Comparison of ENCODE assay signal across 1 cellular context in the genomic region with DNA sequence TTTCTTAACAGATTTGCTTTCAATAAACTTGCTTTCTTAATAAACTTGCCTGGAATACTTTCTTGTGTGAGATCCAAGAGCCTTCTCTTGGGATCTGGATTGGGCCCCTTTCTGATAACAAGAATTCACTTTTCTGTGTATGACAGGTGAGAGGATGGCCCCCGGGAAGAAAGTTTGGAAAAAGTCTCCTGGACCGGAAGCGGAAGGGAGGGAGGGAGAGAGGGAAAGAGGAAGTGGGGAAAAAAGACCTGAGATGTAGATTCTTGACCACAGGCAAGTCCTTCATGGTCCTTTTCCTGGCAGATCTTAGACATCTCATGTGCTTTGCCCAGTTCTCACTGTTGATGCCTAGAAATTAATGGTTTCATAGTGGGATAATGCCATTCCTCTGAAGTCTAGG.
TF ChIP-seq lines count a peak whose summit lies in the region.

No MANE protein-coding gene starts in this region.

TF ChIP-seq in HepG2, 621 proteins besides CTCF, POLR2A, EP300 and RAD21:
- TF ChIP-seq THYN1 (CRISPR knock-in tag; IDR thresholded peaks at IDR 0.05; ENCODE audit: borderline replicate concordance, low read depth), result no peak
- TF ChIP-seq, protein P1, sequence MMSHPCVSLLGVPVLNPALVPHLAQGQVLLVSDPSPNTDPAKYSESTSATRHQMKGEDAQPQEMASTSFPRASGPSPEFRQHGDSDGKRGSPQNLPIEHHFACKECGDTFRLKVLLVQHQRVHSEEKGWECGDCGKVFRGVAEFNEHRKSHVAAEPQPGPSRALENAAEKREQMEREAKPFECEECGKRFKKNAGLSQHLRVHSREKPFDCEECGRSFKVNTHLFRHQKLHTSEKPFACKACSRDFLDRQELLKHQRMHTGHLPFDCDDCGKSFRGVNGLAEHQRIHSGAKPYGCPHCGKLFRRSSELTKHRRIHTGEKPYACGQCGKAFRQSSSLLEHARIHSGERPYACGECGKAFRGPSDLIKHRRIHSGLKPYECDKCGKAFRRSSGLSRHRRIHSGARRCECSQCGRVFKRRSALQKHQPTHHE (CRISPR knock-in tag; IDR thresholded peaks at IDR 0.05; ENCODE audit: borderline replicate concordance), result no peak
- TF ChIP-seq PITX1 (CRISPR knock-in tag; IDR thresholded peaks at IDR 0.05), result no peak
TF ChIP-seq in HepG2: peak in this region for 0.
